ENCODE assay signal across 8 cellular contexts in genomic region chr4:52712991-52713275, GRCh38. TPM values are rescaled to one million over a fixed set of nuclear protein-coding genes. Genes with fewer than 3 reads are reported as not detected.
DNase-seq lines count a peak whose midpoint lies in the region; ATAC-seq and TF ChIP-seq lines count a peak whose summit lies in the region.

No MANE protein-coding gene starts in this region.

- H3K27me3 Mint-ChIP-seq in natural killer cell treated with Interleukin-12 subunit alpha and Interleukin-12 subunit beta and Interleukin-15 and Interleukin-18, amount 100 ng/mL, for 72 hours: no peaks in the 10 kb centered on the region

- H3K36me3 Mint-ChIP-seq in natural killer cell treated with Interleukin-12 subunit alpha and Interleukin-12 subunit beta and Interleukin-15 and Interleukin-18, amount 100 ng/mL, for 72 hours: peaks cover 21% of the 10 kb centered on the region

- H3K9me3 ChIP-seq in BE2C: no peaks in the 10 kb centered on the region
- no peaks in the 10 kb centered on the region for H3K9me3 ChIP-seq in KOPT-K1 (ENCODE audit: insufficient read depth, low read length, poor library complexity, severe bottlenecking)
- no peaks in the 10 kb centered on the region for H3K9me3 ChIP-seq in duodenal mucosa (ENCODE audit: control insufficient read depth in 1 of 2, low read length in 2 of 2)

- TF ChIP-seq CTCF in BE2C (IDR thresholded peaks at IDR 0.05; ENCODE audit: low read depth, low read length): no peak

- H3K9ac ChIP-seq in duodenal mucosa (ENCODE audit: low read depth in 1 of 2, low read length in 2 of 2): peak overlapping the region; percentile 79 to 93

- peak overlapping the region; percentile 92 for H3K4me3 Mint-ChIP-seq in natural killer cell treated with Interleukin-12 subunit alpha and Interleukin-12 subunit beta and Interleukin-15 and Interleukin-18, amount 100 ng/mL, for 72 hours

- H3K4me3 ChIP-seq in BE2C (ENCODE audit: low read depth, low read length) (peak overlapping the region; percentile 69), duodenal mucosa (ENCODE audit: low read depth in 1 of 2, low read length in 2 of 2) (peak overlapping the region; percentile 83 to 86)

- H3K27ac ChIP-seq in KOPT-K1 (ENCODE audit: low read depth, low read length, poor library complexity, severe bottlenecking): peak overlapping the region; percentile 84
- H3K27ac ChIP-seq in duodenal mucosa (ENCODE audit: low read depth, low read length): peak overlapping the region; percentile 92

- no peak for ATAC-seq in natural killer cell treated with Interleukin-12 subunit alpha and Interleukin-12 subunit beta and Interleukin-15 and Interleukin-18, amount 100 ng/mL, for 72 hours
- ATAC-seq in HG03045 (IDR thresholded peaks at IDR 0.05; ENCODE audit: unreplicated experiment) (no peak), HG02571 (IDR thresholded peaks at IDR 0.05; ENCODE audit: unreplicated experiment) (no peak)

- H3K27me3 ChIP-seq in BE2C (no peaks in the 10 kb centered on the region), duodenal mucosa (ENCODE audit: control insufficient read depth in 1 of 2, insufficient read depth in 2 of 2, low read length in 2 of 2) (no peaks in the 10 kb centered on the region)

- H3K4me1 Mint-ChIP-seq in natural killer cell treated with Interleukin-12 subunit alpha and Interleukin-12 subunit beta and Interleukin-15 and Interleukin-18, amount 100 ng/mL, for 72 hours (ENCODE audit: low read depth in 2 of 2): peaks cover 23 to 31% of the 10 kb centered on the region in 2 donors

- H3K36me3 ChIP-seq in BE2C: peaks cover 42% of the 10 kb centered on the region
- H3K36me3 ChIP-seq in KOPT-K1 (ENCODE audit: insufficient read depth, low read length): peaks cover 46% of the 10 kb centered on the region
- H3K36me3 ChIP-seq in duodenal mucosa (ENCODE audit: control insufficient read depth in 1 of 2, insufficient read depth in 2 of 2, low read length in 2 of 2): peaks cover 13 to 29% of the 10 kb centered on the region in 2 donors

- H3K4me1 ChIP-seq in BE2C (no peaks in the 10 kb centered on the region), duodenal mucosa (ENCODE audit: control insufficient read depth in 1 of 2, insufficient read depth in 2 of 2, low read length in 2 of 2) (peaks cover 31 to 37% of the 10 kb centered on the region in 2 donors)

- peak overlapping the region; percentile 75 to 89 for H3K27ac Mint-ChIP-seq in natural killer cell treated with Interleukin-12 subunit alpha and Interleukin-12 subunit beta and Interleukin-15 and Interleukin-18, amount 100 ng/mL, for 72 hours

- no peak for DNase-seq in BE2C
- no peak for DNase-seq in natural killer cell treated with Interleukin-12 subunit alpha and Interleukin-12 subunit beta and Interleukin-15 and Interleukin-18, amount 100 ng/mL, for 72 hours (ENCODE audit: low spot score)
- no peak for DNase-seq in DMS114 treated with DMSO at 0.1 percent for 48 hours (lab: John Stamatoyannopoulos, UW; ENCODE audit: unreplicated experiment)
- no peak for DNase-seq in COR-L47 (lab: John Stamatoyannopoulos, UW)

- H3K9me3 Mint-ChIP-seq in natural killer cell treated with Interleukin-12 subunit alpha and Interleukin-12 subunit beta and Interleukin-15 and Interleukin-18, amount 100 ng/mL, for 72 hours: no peaks in the 10 kb centered on the region

RNA-seq across cellular contexts. Expression of gene ERVMER34-1, which starts 38.3 kb away (rescaled TPM):
- polyA plus RNA-seq in BE2C (2012; ENCODE audit: insufficient read depth, insufficient read length, low read depth): not detected
- not detected for total RNA-seq in natural killer cell treated with Interleukin-12 subunit alpha and Interleukin-12 subunit beta and Interleukin-15 and Interleukin-18, amount 100 ng/mL, for 72 hours

RNA-seq across cellular contexts. Expression of gene USP46, which starts 53.8 kb away (rescaled TPM):
- polyA plus RNA-seq in BE2C (2012; ENCODE audit: insufficient read depth, insufficient read length, low read depth): 4.8 TPM
- 10 to 100 TPM in 1 of 2 donors, 1 to 10 TPM in 1; 9.1 to 15.7 TPM for total RNA-seq in natural killer cell treated with Interleukin-12 subunit alpha and Interleukin-12 subunit beta and Interleukin-15 and Interleukin-18, amount 100 ng/mL, for 72 hours
